ENCODE assay signal across 9 cellular contexts in the genomic region with DNA sequence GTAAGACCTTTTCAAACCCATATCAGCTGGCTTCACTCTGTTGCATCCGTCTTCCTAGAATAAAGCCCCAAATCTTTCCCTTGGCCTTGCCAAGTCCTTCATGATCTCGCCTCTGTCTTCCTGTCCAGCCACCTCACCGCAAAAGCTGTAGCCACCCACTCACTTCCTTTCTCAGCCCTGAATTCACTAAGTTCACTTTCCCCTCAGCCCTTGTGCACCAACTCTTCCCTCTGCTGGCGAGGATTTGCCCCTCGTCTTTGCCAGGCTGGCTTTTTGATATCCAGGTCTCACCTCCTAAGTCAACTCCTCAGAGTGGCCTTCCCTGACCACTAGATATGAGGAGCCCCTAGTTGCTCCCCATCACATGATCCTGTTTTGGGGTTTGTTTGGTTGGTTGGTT. TPM values are rescaled to one million over a fixed set of nuclear protein-coding genes. Genes with fewer than 3 reads are reported as not detected.
DNase-seq lines count a peak whose midpoint lies in the region; ATAC-seq, FAIRE-seq and TF ChIP-seq lines count a peak whose summit lies in the region.
"Had no signal": no experiment of that assay in that cellular context is flagged by ENCODE, and none has a peak within 500 bp of the region (broad histone marks: within the 10 kb centered on the region; RNA-seq: fewer than 3 reads in every experiment).

No MANE protein-coding gene starts in this region.

- peak overlapping the region; percentile 38 for H3K4me3 Mint-ChIP-seq in HFFc6
- no peak overlapping the region for H3K4me3 Mint-ChIP-seq in activated CD8-positive, alpha-beta T cell treated with anti-CD3 and anti-CD28 coated beads, Interleukin-2, amount 10 ng/mL, durations not matched to agents 7 days and 5 days

- POLR2A ChIA-PET in activated CD8-positive, alpha-beta T cell treated with anti-CD3 and anti-CD28 coated beads, Interleukin-2, amount 10 ng/mL, durations not matched to agents 7 days and 5 days (lab: Charles Lee): no interaction called here

- H3K36me3 Mint-ChIP-seq in HFFc6 (ENCODE audit: low read depth): no peaks in the 10 kb centered on the region
- no peaks in the 10 kb centered on the region for H3K36me3 Mint-ChIP-seq in activated CD8-positive, alpha-beta T cell treated with anti-CD3 and anti-CD28 coated beads, Interleukin-2, amount 10 ng/mL, durations not matched to agents 7 days and 5 days (ENCODE audit: low read depth)

- peaks cover 76% of the 10 kb centered on the region for H3K4me1 Mint-ChIP-seq in HFFc6 (ENCODE audit: low read depth)
- peaks cover 33% of the 10 kb centered on the region for H3K4me1 Mint-ChIP-seq in activated CD8-positive, alpha-beta T cell treated with anti-CD3 and anti-CD28 coated beads, Interleukin-2, amount 10 ng/mL, durations not matched to agents 7 days and 5 days (ENCODE audit: low read depth)

- DNase-seq in EL (peak; percentile 79), HFFc6 (peak; percentile 65), NCI-H1417 treated with DMSO at 0.1 percent for 48 hours (lab: John Stamatoyannopoulos, UW) (no peak), DMS114 treated with DMSO at 0.1 percent for 48 hours (lab: John Stamatoyannopoulos, UW; ENCODE audit: unreplicated experiment) (no peak), NCI-H526 treated with DMSO at 0.1 percent for 48 hours (lab: John Stamatoyannopoulos, UW) (no peak), frontal cortex (ENCODE audit: low spot score in 2 of 2) (no peak)
- DNase-seq in activated CD8-positive, alpha-beta T cell treated with anti-CD3 and anti-CD28 coated beads, Interleukin-2, amount 10 ng/mL, durations not matched to agents 7 days and 5 days: no peak
- DNase-seq: effector memory CD4-positive, alpha-beta T cell had no signal

- H3K36me3 ChIP-seq in mesodermal cell (ENCODE audit: control insufficient read depth, insufficient read depth, low read length): no peaks in the 10 kb centered on the region

- no peak for FAIRE-seq in frontal cortex (lab: Jason Lieb, UNC)

- peak overlapping the region; percentile 49 for H3K27ac Mint-ChIP-seq in HFFc6
- peak overlapping the region; percentile 17 for H3K27ac Mint-ChIP-seq in activated CD8-positive, alpha-beta T cell treated with anti-CD3 and anti-CD28 coated beads, Interleukin-2, amount 10 ng/mL, durations not matched to agents 7 days and 5 days

- peak; percentile 63 for TF ChIP-seq CTCF in HFFc6 (IDR thresholded peaks at IDR 0.05)

- no peak for ATAC-seq in activated CD8-positive, alpha-beta T cell treated with anti-CD3 and anti-CD28 coated beads, Interleukin-2, amount 10 ng/mL, durations not matched to agents 7 days and 5 days

- H3K9me3 ChIP-seq in mesodermal cell (ENCODE audit: control insufficient read depth, low read length): no peaks in the 10 kb centered on the region

- peaks cover 2% of the 10 kb centered on the region for H3K27me3 Mint-ChIP-seq in HFFc6 (ENCODE audit: insufficient read depth)
- H3K27me3 Mint-ChIP-seq in activated CD8-positive, alpha-beta T cell treated with anti-CD3 and anti-CD28 coated beads, Interleukin-2, amount 10 ng/mL, durations not matched to agents 7 days and 5 days (ENCODE audit: low read depth): peaks cover 55% of the 10 kb centered on the region

- no peaks in the 10 kb centered on the region for H3K9me3 Mint-ChIP-seq in HFFc6
- no peaks in the 10 kb centered on the region for H3K9me3 Mint-ChIP-seq in activated CD8-positive, alpha-beta T cell treated with anti-CD3 and anti-CD28 coated beads, Interleukin-2, amount 10 ng/mL, durations not matched to agents 7 days and 5 days (ENCODE audit: insufficient read depth)

- H3K27ac ChIP-seq in mesodermal cell (ENCODE audit: low read depth, low read length, severe bottlenecking): peak overlapping the region; percentile 63

- no peak overlapping the region for H3K4me3 ChIP-seq in mesodermal cell (ENCODE audit: extremely low read depth, insufficient read depth, low read length, poor library complexity, severe bottlenecking)

- CTCF ChIA-PET in activated CD8-positive, alpha-beta T cell treated with anti-CD3 and anti-CD28 coated beads, Interleukin-2, amount 10 ng/mL, durations not matched to agents 7 days and 5 days (lab: Charles Lee): interaction anchor here (1.2 to 1.6 kb wide), 2 partner anchors 26 to 63 kb away, joined by 3 to 4 read pairs; a partner anchor contains a TSS

- WGBS in mesodermal cell (ENCODE audit: insufficient coverage in 2 of 2), 2 experiments: 71 to 76% methylated on average over 5 of the region's 5 CpGs

- H3K4me1 ChIP-seq in mesodermal cell (ENCODE audit: control insufficient read depth, insufficient read depth, low read length, poor library complexity, severe bottlenecking): peaks cover 56% of the 10 kb centered on the region

RNA-seq across cellular contexts. Expression of a gene that starts 3.9 kb away (rescaled TPM):
- total RNA-seq in HFFc6 (2021; fragmentation: NEBNext Ultra II Directional; extraction: Animal tissue kit (Norgen Biotek cat#: 25700)): 100 to 1,000 TPM in 1 of 6 experiments, 10 to 100 TPM in 5; 74.1 to 100 (median 87.6) TPM
- not detected for total RNA-seq in activated CD8-positive, alpha-beta T cell treated with anti-CD3 and anti-CD28 coated beads, Interleukin-2, amount 10 ng/mL, durations not matched to agents 7 days and 5 days
- polyA plus RNA-seq in mesodermal cell (2013, experiment 1 of 2): 7.2 TPM
- 4.3 TPM for polyA plus RNA-seq in mesodermal cell (2013, experiment 2 of 2)
- total RNA-seq in frontal cortex: 4.1 TPM

RNA-seq across cellular contexts. Expression of a gene that starts 56.4 kb away (rescaled TPM):
- total RNA-seq in HFFc6 (2021; fragmentation: NEBNext Ultra II Directional; extraction: Animal tissue kit (Norgen Biotek cat#: 25700)): 1 to 10 TPM; 4.9 to 8.8 (median 6.4) TPM
- total RNA-seq in activated CD8-positive, alpha-beta T cell treated with anti-CD3 and anti-CD28 coated beads, Interleukin-2, amount 10 ng/mL, durations not matched to agents 7 days and 5 days: under 1 TPM; 0.05 to 0.37 TPM
- 24.5 TPM for polyA plus RNA-seq in mesodermal cell (2013, experiment 1 of 2)
- 18.7 TPM for polyA plus RNA-seq in mesodermal cell (2013, experiment 2 of 2)
- 42.4 TPM for total RNA-seq in frontal cortex

Comparison
In these comparisons a context has a peak if more than half of its experiments do, and no peak if none do; other contexts are left out.
1. DNase-seq: peak in EL (single experiment) and HFFc6 (single experiment); none in activated CD8-positive, alpha-beta T cell treated with anti-CD3 and anti-CD28 coated beads, Interleukin-2, amount 10 ng/mL, durations not matched to agents 7 days and 5 days (single experiment), NCI-H1417 treated with DMSO at 0.1 percent for 48 hours (single experiment), DMS114 treated with DMSO at 0.1 percent for 48 hours (single experiment), NCI-H526 treated with DMSO at 0.1 percent for 48 hours (single experiment) and frontal cortex (0 of 2).
2. RNA of a gene that starts 3.9 kb away (total RNA-seq): 74.1 to 100 TPM in HFFc6; 4.1 TPM in frontal cortex (single experiment) and not detected in activated CD8-positive, alpha-beta T cell treated with anti-CD3 and anti-CD28 coated beads, Interleukin-2, amount 10 ng/mL, durations not matched to agents 7 days and 5 days; every median in the first group is over 10 times any median in the second.
3. RNA of a gene that starts 56.4 kb away (total RNA-seq): 42.4 TPM in frontal cortex (single experiment) and 4.9 to 8.8 TPM in HFFc6; 0.05 to 0.37 TPM in activated CD8-positive, alpha-beta T cell treated with anti-CD3 and anti-CD28 coated beads, Interleukin-2, amount 10 ng/mL, durations not matched to agents 7 days and 5 days; every median in the first group is over 4 times any median in the second.